In the genomic region with DNA sequence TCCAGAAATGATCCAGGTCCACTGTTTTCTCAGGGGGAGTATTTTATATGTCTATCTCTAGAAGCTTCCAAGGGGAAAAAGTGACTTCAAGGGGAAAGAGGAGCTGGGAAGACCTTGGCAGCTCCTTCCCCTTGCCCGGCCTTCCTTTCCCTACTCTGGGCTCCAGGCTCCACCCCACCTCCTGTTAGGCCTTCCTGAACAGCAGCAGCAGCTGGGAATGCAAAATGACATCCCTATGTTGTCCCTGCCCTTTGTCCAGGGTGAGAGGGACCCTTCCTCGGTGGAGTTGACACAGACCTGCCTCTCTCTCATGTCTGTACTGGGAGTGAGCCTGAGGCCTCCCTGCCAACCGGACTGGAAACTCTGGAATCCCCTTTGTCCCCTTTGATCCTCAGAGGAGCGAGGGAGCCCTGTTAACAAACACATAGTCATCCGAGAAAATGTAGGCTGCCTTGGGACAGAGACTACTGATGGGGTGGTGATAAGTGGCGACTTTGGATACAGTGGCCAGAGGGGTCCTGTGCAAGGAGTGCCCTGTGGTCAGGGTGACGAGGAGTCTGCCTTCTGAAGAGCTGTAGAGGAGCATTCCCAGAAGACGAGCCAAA, we compare ENCODE assay signal across 9 cellular contexts. TPM values are rescaled to one million over a fixed set of nuclear protein-coding genes. Genes with fewer than 3 reads are reported as not detected.
DNase-seq lines count a peak whose midpoint lies in the region; ATAC-seq and TF ChIP-seq lines count a peak whose summit lies in the region.
"Had no signal": no experiment of that assay in that cellular context is flagged by ENCODE, and none has a peak within 500 bp of the region (broad histone marks: within the 10 kb centered on the region; RNA-seq: fewer than 3 reads in every experiment).

No MANE protein-coding gene starts in this region.

- H3K27me3 Mint-ChIP-seq in brain: peaks cover 7% of the 10 kb centered on the region

- peak overlapping the region; percentile 83 to 88 (median 84) for H3K4me3 Mint-ChIP-seq in brain
- H3K4me3 Mint-ChIP-seq: activated CD4-positive, alpha-beta T cell treated with anti-CD3 and anti-CD28 coated beads, Interleukin-2, amount 10 ng/mL, durations not matched to agents 7 days and 5 days had no signal

- intact Hi-C loops in left lung (cut with DNase I): no loop called here

- ATAC-seq in left lung (no peak), HG02759 (IDR thresholded peaks at IDR 0.05; ENCODE audit: unreplicated experiment) (no peak), HG02610 (IDR thresholded peaks at IDR 0.05; ENCODE audit: unreplicated experiment) (no peak)

- peak overlapping the region; percentile 93 for H3K27ac ChIP-seq in HUES48 (ENCODE audit: low read depth, low read length)
- peak overlapping the region; percentile 94 to 99 for H3K27ac ChIP-seq in left lung

- no peaks in the 10 kb centered on the region for H3K9me3 ChIP-seq in HUES48 (ENCODE audit: control insufficient read depth, insufficient read depth, low read length)
- no peaks in the 10 kb centered on the region for H3K9me3 ChIP-seq in left lung

- DNase-seq in left lung: no peak
- DNase-seq in stromal cell of bone marrow (ENCODE audit: low read depth): peak; percentile 38
- DNase-seq in NAMALWA (ENCODE audit: low spot score): no peak
- no peak for DNase-seq in AG08396 (ENCODE audit: low spot score)
- DNase-seq: activated CD4-positive, alpha-beta T cell treated with anti-CD3 and anti-CD28 coated beads, Interleukin-2, amount 10 ng/mL, durations not matched to agents 7 days and 5 days had no signal

- peaks cover 100% of the 10 kb centered on the region for H3K4me1 Mint-ChIP-seq in brain

- H3K9me3 Mint-ChIP-seq in brain: peaks cover 0 to 6% (median 0%) of the 10 kb centered on the region in 5 experiments
- H3K9me3 Mint-ChIP-seq: activated CD4-positive, alpha-beta T cell treated with anti-CD3 and anti-CD28 coated beads, Interleukin-2, amount 10 ng/mL, durations not matched to agents 7 days and 5 days had no signal

- H3K4me1 ChIP-seq in HUES48 (ENCODE audit: control insufficient read depth, insufficient read depth, low read length): peaks cover 73% of the 10 kb centered on the region
- peaks cover 78 to 94% of the 10 kb centered on the region in 2 donors for H3K4me1 ChIP-seq in left lung

- H3K4me3 ChIP-seq in HUES48 (ENCODE audit: low read depth, low read length): no peak overlapping the region
- H3K4me3 ChIP-seq in left lung: no peak overlapping the region

- H3K36me3 ChIP-seq in HUES48 (ENCODE audit: control insufficient read depth, insufficient read depth, low read length) (no peaks in the 10 kb centered on the region), left lung (no peaks in the 10 kb centered on the region)

- no peaks in the 10 kb centered on the region for H3K27me3 ChIP-seq in HUES48 (ENCODE audit: control insufficient read depth, insufficient read depth, low read length)
- no peaks in the 10 kb centered on the region for H3K27me3 ChIP-seq in left lung

- no peak overlapping the region for H3K9ac ChIP-seq in HUES48 (ENCODE audit: low read depth, low read length)

- peak overlapping the region in 4 of 5 experiments; percentile 99 to 100 (median 100) for H3K27ac Mint-ChIP-seq in brain
- H3K27ac Mint-ChIP-seq: activated CD4-positive, alpha-beta T cell treated with anti-CD3 and anti-CD28 coated beads, Interleukin-2, amount 10 ng/mL, durations not matched to agents 7 days and 5 days had no signal

- H3K36me3 Mint-ChIP-seq in brain: no peaks in the 10 kb centered on the region

- no peak for TF ChIP-seq CTCF in brain (conservative IDR thresholded peaks at IDR 0.05)
- TF ChIP-seq CTCF in left lung (IDR thresholded peaks at IDR 0.05): no peak

RNA-seq across cellular contexts. Expression of a gene that starts 9.0 kb away (rescaled TPM):
- 7.1 TPM for polyA plus RNA-seq in brain (ENCODE audit: insufficient read depth, low read depth, low replicate concordance)
- total RNA-seq in left lung: over 10,000 TPM; 12,400 to 15,875 TPM

RNA-seq across cellular contexts. Expression of a gene that starts 35.1 kb away (rescaled TPM):
- polyA plus RNA-seq in brain (ENCODE audit: insufficient read depth, low read depth, low replicate concordance): 81.7 TPM
- total RNA-seq in left lung: 10 to 100 TPM; 81.2 to 82.5 TPM
